In genomic region chr7:111855161-111855841, GRCh38 we compare ENCODE assay signal across 8 cellular contexts.
A peak's percentile ranks its signal among the peaks of the same experiment; 100 is the strongest.
DNase-seq lines count a peak whose midpoint lies in the region; ATAC-seq, FAIRE-seq and TF ChIP-seq lines count a peak whose summit lies in the region.

No MANE protein-coding gene starts in this region.

- H3K4me3 ChIP-seq in HAP-1 = no peak overlapping the region
- no peak overlapping the region for H3K4me3 ChIP-seq in astrocyte (ENCODE audit: insufficient read depth, low read depth, low read length)
- H3K4me3 ChIP-seq in upper lobe of right lung = no peak overlapping the region

- intact Hi-C loops in activated CD8-positive, alpha-beta T cell treated with anti-CD3 and anti-CD28 coated beads for 36 hours (cut with micrococcal nuclease) = no loop called here
- intact Hi-C loops in upper lobe of right lung (cut with DNase I) = no loop called here

- H3K27me3 Mint-ChIP-seq in activated CD8-positive, alpha-beta T cell treated with anti-CD3 and anti-CD28 coated beads for 36 hours = peaks cover 5% of the 10 kb centered on the region
- H3K27me3 Mint-ChIP-seq in activated CD8-positive, alpha-beta T cell treated with anti-CD3 and anti-CD28 coated beads, Interleukin-2, amount 10 ng/mL, durations not matched to agents 7 days and 5 days (ENCODE audit: low read depth) = peaks cover 8% of the 10 kb centered on the region
- no peaks in the 10 kb centered on the region for H3K27me3 Mint-ChIP-seq in astrocyte (ENCODE audit: low read depth, unreplicated experiment)

- CTCF ChIA-PET in activated CD8-positive, alpha-beta T cell treated with anti-CD3 and anti-CD28 coated beads for 36 hours (lab: Charles Lee) = interaction anchor here (0.6 to 2.3 kb wide), 7 partner anchors 12 to 383 kb away, joined by 3 to 10 read pairs (median 3); no protein-coding TSS in a partner anchor
- CTCF ChIA-PET in activated CD8-positive, alpha-beta T cell treated with anti-CD3 and anti-CD28 coated beads, Interleukin-2, amount 10 ng/mL, durations not matched to agents 7 days and 5 days (lab: Charles Lee) = interaction anchor here (1.1 to 2.3 kb wide), 5 partner anchors 11 to 102 kb away, joined by 3 to 8 read pairs (median 3); no protein-coding TSS in a partner anchor

- peak; percentile 60 for ATAC-seq in activated CD8-positive, alpha-beta T cell treated with anti-CD3 and anti-CD28 coated beads for 36 hours
- no peak for ATAC-seq in activated CD8-positive, alpha-beta T cell treated with anti-CD3 and anti-CD28 coated beads, Interleukin-2, amount 10 ng/mL, durations not matched to agents 7 days and 5 days
- ATAC-seq in upper lobe of right lung = peak; percentile 88

- H3K4me1 Mint-ChIP-seq in activated CD8-positive, alpha-beta T cell treated with anti-CD3 and anti-CD28 coated beads for 36 hours (ENCODE audit: low read depth) = no peaks in the 10 kb centered on the region
- H3K4me1 Mint-ChIP-seq in activated CD8-positive, alpha-beta T cell treated with anti-CD3 and anti-CD28 coated beads, Interleukin-2, amount 10 ng/mL, durations not matched to agents 7 days and 5 days (ENCODE audit: low read depth) = peaks cover 5% of the 10 kb centered on the region
- H3K4me1 Mint-ChIP-seq in astrocyte (ENCODE audit: low read depth, unreplicated experiment) = peaks cover 16% of the 10 kb centered on the region

- DNase-seq in activated CD8-positive, alpha-beta T cell treated with anti-CD3 and anti-CD28 coated beads for 36 hours = peak; percentile 16
- no peak for DNase-seq in activated CD8-positive, alpha-beta T cell treated with anti-CD3 and anti-CD28 coated beads, Interleukin-2, amount 10 ng/mL, durations not matched to agents 7 days and 5 days
- DNase-seq in HAP-1 (ENCODE audit: low spot score in 2 of 2) (peak; percentile 51 to 55), MV-4-11 (lab: John Stamatoyannopoulos, UW) (peak; percentile 31), astrocyte (ENCODE audit: low read depth) (peak; percentile 39), islet precursor cell (peak; percentile 81), upper lobe of right lung (no peak), T-helper 1 cell (no peak)

- POLR2A ChIA-PET in activated CD8-positive, alpha-beta T cell treated with anti-CD3 and anti-CD28 coated beads for 36 hours (lab: Charles Lee) = no interaction called here
- POLR2A ChIA-PET in activated CD8-positive, alpha-beta T cell treated with anti-CD3 and anti-CD28 coated beads, Interleukin-2, amount 10 ng/mL, durations not matched to agents 7 days and 5 days (lab: Charles Lee) = no interaction called here

- H3K4me2 ChIP-seq in astrocyte (ENCODE audit: low read length) = no peak overlapping the region

- H3K9ac ChIP-seq in astrocyte (ENCODE audit: low read length) = no peak overlapping the region

- H3K4me1 ChIP-seq in HAP-1 (no peaks in the 10 kb centered on the region), astrocyte (ENCODE audit: insufficient read depth, low read length) (peaks cover 2% of the 10 kb centered on the region), upper lobe of right lung (no peaks in the 10 kb centered on the region)

- no peaks in the 10 kb centered on the region for H3K79me2 ChIP-seq in astrocyte (ENCODE audit: insufficient read depth, low read length)

- H3K27ac Mint-ChIP-seq in activated CD8-positive, alpha-beta T cell treated with anti-CD3 and anti-CD28 coated beads for 36 hours = no peak overlapping the region
- H3K27ac Mint-ChIP-seq in activated CD8-positive, alpha-beta T cell treated with anti-CD3 and anti-CD28 coated beads, Interleukin-2, amount 10 ng/mL, durations not matched to agents 7 days and 5 days = no peak overlapping the region
- H3K27ac Mint-ChIP-seq in astrocyte (ENCODE audit: unreplicated experiment) = no peak overlapping the region

- peaks cover under 1% of the 10 kb centered on the region for H3K9me3 Mint-ChIP-seq in activated CD8-positive, alpha-beta T cell treated with anti-CD3 and anti-CD28 coated beads for 36 hours
- no peaks in the 10 kb centered on the region for H3K9me3 Mint-ChIP-seq in activated CD8-positive, alpha-beta T cell treated with anti-CD3 and anti-CD28 coated beads, Interleukin-2, amount 10 ng/mL, durations not matched to agents 7 days and 5 days (ENCODE audit: insufficient read depth)
- H3K9me3 Mint-ChIP-seq in astrocyte (ENCODE audit: unreplicated experiment) = no peaks in the 10 kb centered on the region

- in situ Hi-C loops in HAP-1 (cut with MboI; ENCODE audit: low sequenced_read_pairs) = no loop called here

- H2AFZ ChIP-seq in astrocyte (ENCODE audit: low read depth, low read length) = no peak overlapping the region

- H3K36me3 Mint-ChIP-seq in activated CD8-positive, alpha-beta T cell treated with anti-CD3 and anti-CD28 coated beads for 36 hours (ENCODE audit: low read depth) = no peaks in the 10 kb centered on the region
- no peaks in the 10 kb centered on the region for H3K36me3 Mint-ChIP-seq in activated CD8-positive, alpha-beta T cell treated with anti-CD3 and anti-CD28 coated beads, Interleukin-2, amount 10 ng/mL, durations not matched to agents 7 days and 5 days (ENCODE audit: low read depth)
- H3K36me3 Mint-ChIP-seq in astrocyte (ENCODE audit: low read depth, unreplicated experiment) = peaks cover 11% of the 10 kb centered on the region

- H3K9me3 ChIP-seq in HAP-1 (no peaks in the 10 kb centered on the region), astrocyte (ENCODE audit: insufficient read depth, low read depth, low read length) (no peaks in the 10 kb centered on the region), upper lobe of right lung (no peaks in the 10 kb centered on the region)

- peak; percentile 47 for FAIRE-seq in astrocyte (lab: Jason Lieb, UNC)

- 0 out of 2 replicates have a peak, but pooled peaks cover 2% of the 10 kb centered on the region for H3K27me3 ChIP-seq in HAP-1 (ENCODE audit: low read depth)
- no peaks in the 10 kb centered on the region for H3K27me3 ChIP-seq in astrocyte (ENCODE audit: insufficient read depth, low read length)
- H3K27me3 ChIP-seq in upper lobe of right lung = no peaks in the 10 kb centered on the region

- H4K20me1 ChIP-seq in astrocyte (ENCODE audit: insufficient read depth, low read length) = no peaks in the 10 kb centered on the region

- H3K27ac ChIP-seq in astrocyte (ENCODE audit: low read depth, low read length) = no peak overlapping the region
- H3K27ac ChIP-seq in upper lobe of right lung = no peak overlapping the region

- no peak overlapping the region for H3K4me3 Mint-ChIP-seq in activated CD8-positive, alpha-beta T cell treated with anti-CD3 and anti-CD28 coated beads for 36 hours
- no peak overlapping the region for H3K4me3 Mint-ChIP-seq in activated CD8-positive, alpha-beta T cell treated with anti-CD3 and anti-CD28 coated beads, Interleukin-2, amount 10 ng/mL, durations not matched to agents 7 days and 5 days
- H3K4me3 Mint-ChIP-seq in astrocyte (ENCODE audit: unreplicated experiment) = no peak overlapping the region

- no peaks in the 10 kb centered on the region for H3K36me3 ChIP-seq in HAP-1 (replicated peaks)
- no peaks in the 10 kb centered on the region for H3K36me3 ChIP-seq in astrocyte (ENCODE audit: insufficient read depth, low read length)
- peaks cover 16% of the 10 kb centered on the region for H3K36me3 ChIP-seq in upper lobe of right lung

- TF ChIP-seq CTCF in activated CD8-positive, alpha-beta T cell treated with anti-CD3 and anti-CD28 coated beads for 36 hours (IDR thresholded peaks at IDR 0.05) = peak; percentile 19
- TF ChIP-seq CTCF in astrocyte (IDR thresholded peaks at IDR 0.05; ENCODE audit: insufficient read depth, low read depth, low read length) (peak; percentile 65), upper lobe of right lung (IDR thresholded peaks at IDR 0.05) (peak; percentile 45)

Comparison
In these comparisons a context has a peak if more than half of its experiments do, and no peak if none do; other contexts are left out.
1. DNase-seq: peak in activated CD8-positive, alpha-beta T cell treated with anti-CD3 and anti-CD28 coated beads for 36 hours (single experiment), HAP-1 (2 of 2), MV-4-11 (single experiment), astrocyte (single experiment) and islet precursor cell (single experiment); none in activated CD8-positive, alpha-beta T cell treated with anti-CD3 and anti-CD28 coated beads, Interleukin-2, amount 10 ng/mL, durations not matched to agents 7 days and 5 days (single experiment), upper lobe of right lung (single experiment) and T-helper 1 cell (0 of 5).
2. Peak in every context shown above with its lines, with median percentiles within 50 percentile points of each other: CTCF ChIP-seq.